26 cellular contexts compared by ENCODE assay signal in genomic region chrX:11406109-11406755, GRCh38.
A peak's percentile ranks its signal among the peaks of the same experiment; 100 is the strongest.
DNase-seq lines count a peak whose midpoint lies in the region; ATAC-seq and TF ChIP-seq lines count a peak whose summit lies in the region.
"Had no signal": no experiment of that assay in that cellular context is flagged by ENCODE, and none has a peak within 500 bp of the region (broad histone marks: within the 10 kb centered on the region; RNA-seq: fewer than 3 reads in every experiment).

No MANE protein-coding gene starts in this region.

- no peak overlapping the region for H3K14ac ChIP-seq in mesenchymal stem cell (ENCODE audit: low read length in 2 of 2)

- H3K4ac ChIP-seq in mesenchymal stem cell (ENCODE audit: low read depth in 1 of 2, low read length in 2 of 2): peak overlapping the region in 1 of 2 experiments; percentile 16

- in situ Hi-C loops in astrocyte of the spinal cord (cut with HindIII; ENCODE audit: low sequenced_read_pairs): no loop called here

- no peaks in the 10 kb centered on the region for H3K9me3 ChIP-seq in mesenchymal stem cell (ENCODE audit: control insufficient read depth, low read length)
- H3K9me3 ChIP-seq: left lung, neutrophil, psoas muscle, testis had no signal

- H3K18ac ChIP-seq in mesenchymal stem cell (ENCODE audit: low read depth in 1 of 2, low read length in 2 of 2): peak overlapping the region in 1 of 2 experiments; percentile 34

- H3K23ac ChIP-seq in mesenchymal stem cell (ENCODE audit: low read length in 2 of 2): no peak overlapping the region

- H3K27ac ChIP-seq in mesenchymal stem cell (ENCODE audit: low read length, poor library complexity, severe bottlenecking): no peak overlapping the region
- H3K27ac ChIP-seq: C4-2B, epithelial cell of prostate, GM23248, left lung, neutrophil, psoas muscle, testis, WERI-Rb-1 had no signal

- WGBS in mesenchymal stem cell: 57% methylated on average over 4 of the region's 9 CpGs

- H2BK12ac ChIP-seq in mesenchymal stem cell (ENCODE audit: low read length in 2 of 2): no peak overlapping the region

- H2BK5ac ChIP-seq in mesenchymal stem cell (ENCODE audit: low read depth, low read length, poor library complexity, severe bottlenecking): no peak overlapping the region

- DNase-seq in EL (peak; percentile 19), M059J (ENCODE audit: low read depth) (peak; percentile 40), astrocyte of the spinal cord (ENCODE audit: low read depth, low spot score) (peak; percentile 58), mesenchymal stem cell (peak; percentile 85), UCSD-AML1 (lab: John Stamatoyannopoulos, UW; ENCODE audit: unreplicated experiment) (no peak), NCI-H2227 treated with DMSO at 0.1 percent for 48 hours (lab: John Stamatoyannopoulos, UW) (no peak), HK-2 (ENCODE audit: unreplicated experiment) (no peak)
- DNase-seq in stimulated activated naive CD8-positive, alpha-beta T cell treated with anti-CD3 and anti-CD28 coated beads, Interleukin-15, Interleukin-2, amounts not matched to agents 100 U/mL and 50 U/mL, for 24 hours: no peak
- DNase-seq: activated CD4-positive, alpha-beta T cell treated with anti-CD3 and anti-CD28 coated beads, Interleukin-2, amount 10 ng/mL, durations not matched to agents 24 days and 14 days; activated gamma-delta T cell; activated T-cell treated with anti-CD3 and anti-CD28 coated beads, Interleukin-2, amount 50 U/mL, for 24 hours; DND-41; effector CD8-positive, alpha-beta T cell; foreskin fibroblast; GM23248; left lung; NCI-H2029 treated with DMSO at 0.1 percent for 48 hours; NCI-H345; NCI-H748 treated with DMSO at 0.1 percent for 48 hours; psoas muscle; stimulated activated naive CD4-positive, alpha-beta T cell treated with Interleukin-2 at 50 U/mL for 16 hours; testis; WERI-Rb-1 had no signal

- no peak overlapping the region for H3K4me2 ChIP-seq in mesenchymal stem cell (ENCODE audit: low read length, poor library complexity, severe bottlenecking)

- no peak overlapping the region for H2BK15ac ChIP-seq in mesenchymal stem cell (ENCODE audit: low read depth, poor library complexity, severe bottlenecking)

- no peak overlapping the region for H4K91ac ChIP-seq in mesenchymal stem cell (ENCODE audit: low read length)

- H3K4me1 ChIP-seq in mesenchymal stem cell (ENCODE audit: control insufficient read depth, insufficient read depth, low read depth, low read length): no peaks in the 10 kb centered on the region
- H3K4me1 ChIP-seq: left lung, psoas muscle, testis had no signal

- no peak overlapping the region for H4K8ac ChIP-seq in mesenchymal stem cell (ENCODE audit: low read length)

- H3K9ac ChIP-seq in mesenchymal stem cell (ENCODE audit: low read length): no peak overlapping the region
- H3K9ac ChIP-seq: GM23248 had no signal

- no peaks in the 10 kb centered on the region for H3K79me1 ChIP-seq in mesenchymal stem cell (replicated peaks; ENCODE audit: low read length, poor library complexity, severe bottlenecking)

- no peak overlapping the region for H2AFZ ChIP-seq in mesenchymal stem cell (ENCODE audit: low read depth, low read length)
- H2AFZ ChIP-seq: GM23248 had no signal

- H3K4me3 ChIP-seq in astrocyte of the spinal cord (ENCODE audit: low read depth, low read length) (no peak overlapping the region), mesenchymal stem cell (ENCODE audit: insufficient read depth in 1 of 2, low read depth in 1 of 2, low read length in 2 of 2) (no peak overlapping the region)
- H3K4me3 ChIP-seq: GM23248, left lung, psoas muscle, testis had no signal

- no peaks in the 10 kb centered on the region for H3K36me3 ChIP-seq in mesenchymal stem cell (ENCODE audit: control insufficient read depth in 1 of 2, insufficient read depth in 2 of 2, low read depth in 1 of 2, low read length in 2 of 2)
- H3K36me3 ChIP-seq: left lung, neutrophil, WERI-Rb-1 had no signal

- H3K27me3 ChIP-seq in mesenchymal stem cell (ENCODE audit: control insufficient read depth in 1 of 2, insufficient read depth in 1 of 2, low read length in 2 of 2): no peaks in the 10 kb centered on the region
- H3K27me3 ChIP-seq: left lung, neutrophil, testis had no signal

- no peak for ATAC-seq in stimulated activated naive CD8-positive, alpha-beta T cell treated with anti-CD3 and anti-CD28 coated beads, Interleukin-15, Interleukin-2, amounts not matched to agents 100 U/mL and 50 U/mL, for 24 hours
- ATAC-seq: left lung, psoas muscle had no signal

- no peak for TF ChIP-seq CTCF in astrocyte of the spinal cord (IDR thresholded peaks at IDR 0.05; ENCODE audit: low read depth, low read length)

- H2AK5ac ChIP-seq in mesenchymal stem cell (ENCODE audit: low read length, severe bottlenecking): no peak overlapping the region

- no peak overlapping the region for H2BK120ac ChIP-seq in mesenchymal stem cell (ENCODE audit: low read depth, low read length)

Comparison
In these comparisons a context has a peak if more than half of its experiments do, and no peak if none do; other contexts are left out.
1. DNase-seq: peak in EL (single experiment), M059J (single experiment), astrocyte of the spinal cord (single experiment) and mesenchymal stem cell (single experiment); none in stimulated activated naive CD8-positive, alpha-beta T cell treated with anti-CD3 and anti-CD28 coated beads, Interleukin-15, Interleukin-2, amounts not matched to agents 100 U/mL and 50 U/mL, for 24 hours (single experiment), UCSD-AML1 (single experiment), NCI-H2227 treated with DMSO at 0.1 percent for 48 hours (single experiment) and HK-2 (single experiment).